In the genomic region with DNA sequence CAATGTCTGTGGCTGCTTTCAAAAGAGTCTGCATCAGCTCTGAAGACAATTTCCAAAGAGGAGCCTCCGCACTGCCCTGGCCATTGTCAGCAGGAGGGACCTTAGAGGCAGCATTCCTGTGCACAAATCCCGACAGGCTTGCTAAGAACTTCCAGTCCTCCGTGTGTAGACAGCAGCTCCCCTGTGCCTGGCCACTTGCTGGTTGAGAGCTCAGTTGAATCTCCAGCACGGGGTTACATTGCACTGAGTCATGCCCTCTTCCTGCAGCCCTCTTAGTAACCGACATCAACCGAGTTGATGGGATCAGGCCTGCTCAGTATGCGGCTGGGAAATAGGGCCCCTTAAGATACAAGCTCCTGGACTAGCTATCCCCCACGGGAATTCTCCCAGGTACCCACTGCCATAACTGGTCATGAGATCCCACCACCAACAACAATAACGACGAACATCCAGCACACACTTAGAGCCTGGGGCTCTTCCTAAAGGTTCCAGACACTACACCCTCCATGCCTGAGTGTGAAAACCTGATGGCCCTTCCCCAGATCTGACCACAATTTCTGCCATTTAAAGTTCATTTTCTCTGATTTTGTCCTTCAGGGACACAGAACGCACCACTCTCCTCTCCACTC, we compare ENCODE assay signal across 8 cellular contexts. TPM values are rescaled to one million over a fixed set of nuclear protein-coding genes. Genes with fewer than 3 reads are reported as not detected.
DNase-seq lines count a peak whose midpoint lies in the region; TF ChIP-seq lines count a peak whose summit lies in the region.

No MANE protein-coding gene starts in this region.

- no peaks in the 10 kb centered on the region for H3K36me3 Mint-ChIP-seq in chondrocyte (ENCODE audit: low read depth)

- no peaks in the 10 kb centered on the region for H3K79me2 ChIP-seq in OCI-LY1 (ENCODE audit: insufficient read depth, low read length)
- no peaks in the 10 kb centered on the region for H3K79me2 ChIP-seq in osteoblast (ENCODE audit: insufficient read depth, low read length)

- H3K27ac ChIP-seq in OCI-LY1 (ENCODE audit: low read depth, low read length, poor library complexity, severe bottlenecking) (no peak overlapping the region), osteoblast (ENCODE audit: low read depth, low read length) (peak overlapping the region; percentile 59)

- H3K4me2 ChIP-seq in OCI-LY1 (ENCODE audit: low read length) (peak overlapping the region; percentile 56), osteoblast (ENCODE audit: insufficient read depth, low read length) (peak overlapping the region; percentile 79)

- H3K9me2 ChIP-seq in OCI-LY1 (ENCODE audit: low read depth, low read length): no peaks in the 10 kb centered on the region

- H3K4me1 Mint-ChIP-seq in chondrocyte (ENCODE audit: low read depth): peaks cover 24% of the 10 kb centered on the region

- no peaks in the 10 kb centered on the region for H3K27me3 ChIP-seq in OCI-LY1 (ENCODE audit: insufficient read depth, low read length)
- no peaks in the 10 kb centered on the region for H3K27me3 ChIP-seq in osteoblast (ENCODE audit: insufficient read depth, low read length)

- DNase-seq in EH (ENCODE audit: low read depth): peak; percentile 74
- no peak for DNase-seq in chondrocyte (ENCODE audit: low spot score)
- DNase-seq in osteoblast (ENCODE audit: insufficient read length, low spot score, missing footprints): peak; percentile 73
- DNase-seq in G401 (ENCODE audit: low spot score): no peak
- no peak for DNase-seq in pons (ENCODE audit: low spot score)
- no peak for DNase-seq in NK-92 (lab: John Stamatoyannopoulos, UW; ENCODE audit: unreplicated experiment)
- no peak for DNase-seq in NCI-H2029 (lab: John Stamatoyannopoulos, UW)

- no peaks in the 10 kb centered on the region for H3K27me3 Mint-ChIP-seq in chondrocyte (ENCODE audit: low read depth)

- no peaks in the 10 kb centered on the region for H4K20me1 ChIP-seq in OCI-LY1 (ENCODE audit: insufficient read depth, low read length)
- H4K20me1 ChIP-seq in osteoblast (ENCODE audit: insufficient read depth, low read length): peaks cover 7% of the 10 kb centered on the region

- peak overlapping the region; percentile 18; the same call in 1 of the 2 replicates for H3K9ac ChIP-seq in OCI-LY1 (ENCODE audit: low read length)

- H2AFZ ChIP-seq in OCI-LY1 (ENCODE audit: low read length) (no peak overlapping the region), osteoblast (ENCODE audit: low read length) (peak overlapping the region; percentile 84)

- in situ Hi-C loops in G401 (cut with HindIII; ENCODE audit: low sequenced_read_pairs): no loop called here

- no peak for TF ChIP-seq CTCF in OCI-LY1 (IDR thresholded peaks at IDR 0.05; ENCODE audit: low read length)
- no peak for TF ChIP-seq CTCF in chondrocyte (IDR thresholded peaks at IDR 0.05)
- TF ChIP-seq CTCF in osteoblast (IDR thresholded peaks at IDR 0.05; ENCODE audit: extremely low read depth, low read depth, low read length): no peak

- H3K9me3 ChIP-seq in OCI-LY1 (ENCODE audit: low read length) (no peaks in the 10 kb centered on the region), osteoblast (ENCODE audit: low read depth, low read length) (no peaks in the 10 kb centered on the region)

- H3K4me1 ChIP-seq in OCI-LY1 (ENCODE audit: insufficient read depth, low read length, severe bottlenecking) (peaks cover 19% of the 10 kb centered on the region), osteoblast (ENCODE audit: insufficient read depth, low read length) (peaks cover 19% of the 10 kb centered on the region)

- no peak overlapping the region for H3K27ac Mint-ChIP-seq in chondrocyte (ENCODE audit: unreplicated experiment)

- H3K9me3 Mint-ChIP-seq in chondrocyte (ENCODE audit: low read depth): no peaks in the 10 kb centered on the region

- H3K4me3 ChIP-seq in OCI-LY1 (ENCODE audit: low read depth, low read length, poor library complexity, severe bottlenecking): peak overlapping the region; percentile 44
- H3K4me3 ChIP-seq in osteoblast (ENCODE audit: insufficient read depth, low read length): peak overlapping the region; percentile 62

- no peaks in the 10 kb centered on the region for H3F3A ChIP-seq in OCI-LY1 (ENCODE audit: insufficient read depth, low read length)

- H3K4me3 Mint-ChIP-seq in chondrocyte (ENCODE audit: unreplicated experiment): peak overlapping the region; percentile 75

- no peaks in the 10 kb centered on the region for H3K36me3 ChIP-seq in OCI-LY1 (ENCODE audit: insufficient read depth, low read length)
- H3K36me3 ChIP-seq in osteoblast (ENCODE audit: insufficient read depth, low read length): no peaks in the 10 kb centered on the region

RNA-seq across cellular contexts. Expression of a gene that starts 12.0 kb away (rescaled TPM):
- total RNA-seq in chondrocyte (3.7 to 5.0 TPM (median 3.9 TPM) in 3 replicates), osteoblast (0.88 and 2.5 TPM in 2 replicates)
- 1.1 TPM in 1 of 2 replicates, not detected in the other for total RNA-seq in G401 (2014; rRNA removed; shearing (Covaris generic))

RNA-seq across cellular contexts. Expression of a gene that starts 30.8 kb away (rescaled TPM):
- total RNA-seq in chondrocyte (0.85 to 2.2 TPM (median 1.8 TPM) in 3 replicates), osteoblast (0.88 and 1.1 TPM in 2 replicates)
- 0.54 TPM in 1 of 2 replicates, not detected in the other for total RNA-seq in G401 (2014; rRNA removed; shearing (Covaris generic))

RNA-seq across cellular contexts. Expression of a gene that starts 47.0 kb away (rescaled TPM):
- 54.1 to 57.3 TPM (median 56.8 TPM) in 3 replicates for total RNA-seq in chondrocyte
- 30.0 and 36.8 TPM in 2 replicates for total RNA-seq in osteoblast
- 26.5 and 33.4 TPM in 2 replicates for total RNA-seq in G401 (2014; rRNA removed; shearing (Covaris generic))

RNA-seq across cellular contexts. Expression of a gene that starts 47.3 kb away (rescaled TPM):
- total RNA-seq in chondrocyte: 4.5 to 5.1 TPM (median 5.0 TPM) in 3 replicates
- total RNA-seq in osteoblast: 4.1 and 4.3 TPM in 2 replicates
- total RNA-seq in G401 (2014; rRNA removed; shearing (Covaris generic)): 6.1 and 8.1 TPM in 2 replicates

Comparison
In these comparisons a context has a peak if more than half of its experiments do, and no peak if none do; other contexts are left out.
1. DNase-seq: peak in EH (single experiment) and osteoblast (single experiment); none in chondrocyte (single experiment), G401 (single experiment), pons (single experiment), NK-92 (single experiment) and NCI-H2029 (single experiment).